ENCODE assay signal across 20 cellular contexts in genomic region chr16:76059701-76060100, GRCh38.
"Had no signal": no experiment of that assay in that cellular context is flagged by ENCODE, and none has a peak within 500 bp of the region (broad histone marks: within the 10 kb centered on the region; RNA-seq: fewer than 3 reads in every experiment).

No MANE protein-coding gene starts in this region.

- H3K4me3 Mint-ChIP-seq: memory B cell; naive thymus-derived CD4-positive, alpha-beta T cell had no signal

- H3K9me3 ChIP-seq: esophagus squamous epithelium, gastrocnemius medialis, heart right ventricle, left lung, lower lobe of right lung had no signal

- H3K4me1 ChIP-seq: esophagus squamous epithelium, gastrocnemius medialis, heart right ventricle, left lung, lower lobe of right lung had no signal

- H3K27me3 ChIP-seq: dorsolateral prefrontal cortex, esophagus squamous epithelium, gastrocnemius medialis, left lung had no signal

- H3K36me3 ChIP-seq: esophagus squamous epithelium, gastrocnemius medialis, heart right ventricle, left lung, lower lobe of right lung had no signal

- H3K27ac Mint-ChIP-seq: memory B cell; naive thymus-derived CD4-positive, alpha-beta T cell had no signal

- H3K36me3 Mint-ChIP-seq: memory B cell; naive thymus-derived CD4-positive, alpha-beta T cell had no signal

- DNase-seq: dermis blood vessel endothelial cell; effector CD4-positive, alpha-beta T cell; effector memory CD4-positive, alpha-beta T cell; erythroblast; esophagus squamous epithelium; foreskin fibroblast; foreskin melanocyte; gastrocnemius medialis; glutamatergic neuron; heart right ventricle; hippocampal formation; left cardiac atrium; left lung; left ventricle myocardium superior; lower lobe of right lung; mesendoderm; naive thymus-derived CD4-positive, alpha-beta T cell had no signal

- H3K4me3 ChIP-seq: coronary artery, esophagus squamous epithelium, gastrocnemius medialis, heart right ventricle, left lung, lower lobe of right lung had no signal

- H3K27me3 Mint-ChIP-seq: memory B cell had no signal

- H3K4me1 Mint-ChIP-seq: memory B cell; naive thymus-derived CD4-positive, alpha-beta T cell had no signal

- H3K27ac ChIP-seq: coronary artery, dorsolateral prefrontal cortex, esophagus squamous epithelium, gastrocnemius medialis, heart right ventricle, left lung, lower lobe of right lung had no signal
